Comparison of ENCODE assay signal across 21 cellular contexts in genomic region chr2:170300993-170301392, GRCh38.
"Had no signal": no experiment of that assay in that cellular context is flagged by ENCODE, and none has a peak within 500 bp of the region (broad histone marks: within the 10 kb centered on the region; RNA-seq: fewer than 3 reads in every experiment).

No MANE protein-coding gene starts in this region.

- H3K4me3 ChIP-seq: SJCRH30 had no signal

- H3K4me1 ChIP-seq: SJCRH30 had no signal

- H3K9me3 ChIP-seq: SJCRH30 had no signal

- H3K36me3 ChIP-seq: SJCRH30 had no signal

- H3K27me3 ChIP-seq: SJCRH30 had no signal

- ATAC-seq: Panc1, PC-3, Right ventricle myocardium inferior, SK-N-SH treated with all-trans-retinoic acid at 6 μM for 48 hours had no signal

- DNase-seq: Karpas-422, KG1, MV-4-11, NCI-H1048, NCI-H1105, NCI-H1417 treated with DMSO at 0.1 percent for 48 hours, NCI-H1694 treated with DMSO at 0.1 percent for 48 hours, NCI-H1930, NCI-H2081, NCI-H2107, NCI-H226, NCI-H446, NCI-H510A, NCI-H524 treated with DMSO at 0.1 percent for 48 hours, NCI-H774, PC-3, SHP77 treated with DMSO at 0.1 percent for 48 hours, SJCRH30 had no signal

- H3K27ac ChIP-seq: SJCRH30 had no signal
